Comparison of ENCODE assay signal across 9 cellular contexts in genomic region chr1:161529463-161530104, GRCh38. TPM values are rescaled to one million over a fixed set of nuclear protein-coding genes. Genes with fewer than 3 reads are reported as not detected.
DNase-seq lines count a peak whose midpoint lies in the region; ATAC-seq and TF ChIP-seq lines count a peak whose summit lies in the region.
"Not testable (repeated sequence)": the region's sequence is repeated elsewhere in the genome, so short reads cannot be mapped to it uniquely, and the experiment has no call there.
"Had no signal": no experiment of that assay in that cellular context is flagged by ENCODE, and none has a peak within 500 bp of the region (broad histone marks: within the 10 kb centered on the region; RNA-seq: fewer than 3 reads in every experiment).

No MANE protein-coding gene starts in this region.

- peak overlapping the region; percentile 96 for H3K4me3 ChIP-seq in CD8-positive, alpha-beta memory T cell (ENCODE audit: low read length)
- H3K4me3 ChIP-seq in HUES48 (ENCODE audit: low read depth, low read length), result peak overlapping the region; percentile 98
- peak overlapping the region; percentile 69 for H3K4me3 ChIP-seq in OCI-LY7 (ENCODE audit: low read depth, low read length, poor library complexity, severe bottlenecking)
- H3K4me3 ChIP-seq in right cardiac atrium (ENCODE audit: low read length), result peak overlapping the region; percentile 81

- not testable (repeated sequence) for H3K9me3 ChIP-seq in CD8-positive, alpha-beta memory T cell (ENCODE audit: low read length); HUES48 (ENCODE audit: control insufficient read depth, insufficient read depth, low read length); OCI-LY7 (ENCODE audit: low read length); right cardiac atrium (ENCODE audit: control insufficient read depth, low read length)

- intact Hi-C loops in OCI-LY7 (cut with micrococcal nuclease; ENCODE audit: unreplicated experiment); right cardiac atrium (cut with DNase I): not testable (repeated sequence)
- intact Hi-C loops in activated CD8-positive, alpha-beta T cell treated with anti-CD3 and anti-CD28 coated beads for 36 hours (cut with micrococcal nuclease), result loop anchor here (5.0 to 10.0 kb wide), 2 partner anchors 83 to 215 kb away; partner anchors contain the start of gene DUSP12

- not testable (repeated sequence) for H3K27me3 ChIP-seq in CD8-positive, alpha-beta memory T cell (ENCODE audit: insufficient read depth, low read length, poor library complexity, severe bottlenecking); right cardiac atrium (ENCODE audit: control insufficient read depth, insufficient read depth)
- H3K27me3 ChIP-seq in HUES48 (ENCODE audit: control insufficient read depth, insufficient read depth, low read length), result peaks cover 30% of the 10 kb centered on the region

- not testable (repeated sequence) for TF ChIP-seq CTCF in OCI-LY7 (conservative IDR thresholded peaks at IDR 0.05; ENCODE audit: low read length); activated CD8-positive, alpha-beta T cell treated with anti-CD3 and anti-CD28 coated beads for 36 hours (IDR thresholded peaks at IDR 0.05)

- H3K27ac ChIP-seq in CD8-positive, alpha-beta memory T cell (ENCODE audit: low read depth, low read length), result peak overlapping the region; percentile 76
- H3K27ac ChIP-seq in HUES48 (ENCODE audit: low read depth, low read length); OCI-LY7 (ENCODE audit: low read depth, low read length, poor library complexity, severe bottlenecking); right cardiac atrium (ENCODE audit: low read length): not testable (repeated sequence)

- not testable (repeated sequence) for H3K79me2 ChIP-seq in OCI-LY7 (ENCODE audit: insufficient read depth, low read depth, low read length)

- H3K9ac ChIP-seq in HUES48 (ENCODE audit: low read depth, low read length), result not testable (repeated sequence)

- not testable (repeated sequence) for H3K4me1 ChIP-seq in CD8-positive, alpha-beta memory T cell (ENCODE audit: insufficient read depth, low read length); OCI-LY7 (ENCODE audit: insufficient read depth, low read length, poor library complexity, severe bottlenecking); right cardiac atrium (ENCODE audit: control insufficient read depth, insufficient read depth, low read length)
- peaks cover 11% of the 10 kb centered on the region for H3K4me1 ChIP-seq in HUES48 (ENCODE audit: control insufficient read depth, insufficient read depth, low read length)

- not testable (repeated sequence) for ATAC-seq in activated CD8-positive, alpha-beta T cell treated with anti-CD3 and anti-CD28 coated beads for 36 hours; central memory CD8-positive, alpha-beta T cell (replicated peaks; ENCODE audit: extremely low read depth, poor library complexity, severe bottlenecking); natural killer cell treated with Interleukin-12 subunit alpha and Interleukin-12 subunit beta and Interleukin-15 and Interleukin-18, amount 100 ng/mL, for 72 hours; stimulated activated naive CD8-positive, alpha-beta T cell treated with anti-CD3 and anti-CD28 coated beads, Interleukin-15, amount 100 ng/mL, for 72 hours
- ATAC-seq in right cardiac atrium, result peak in 1 of 2 donors; percentile 2

- H3K27me3 Mint-ChIP-seq in CD8-positive, alpha-beta memory T cell, result peaks cover 0 to 14% of the 10 kb centered on the region in 2 donors
- H3K27me3 Mint-ChIP-seq in activated CD8-positive, alpha-beta T cell treated with anti-CD3 and anti-CD28 coated beads for 36 hours; natural killer cell treated with Interleukin-12 subunit alpha and Interleukin-12 subunit beta and Interleukin-15 and Interleukin-18, amount 100 ng/mL, for 72 hours: not testable (repeated sequence)
- peaks cover 12% of the 10 kb centered on the region for H3K27me3 Mint-ChIP-seq in central memory CD8-positive, alpha-beta T cell
- peaks cover 23% of the 10 kb centered on the region for H3K27me3 Mint-ChIP-seq in stimulated activated naive CD8-positive, alpha-beta T cell treated with anti-CD3 and anti-CD28 coated beads, Interleukin-15, amount 100 ng/mL, for 72 hours

- H3K36me3 ChIP-seq in CD8-positive, alpha-beta memory T cell (ENCODE audit: insufficient read depth, low read length); HUES48 (ENCODE audit: control insufficient read depth, insufficient read depth, low read length); OCI-LY7 (ENCODE audit: insufficient read depth, low read length): not testable (repeated sequence)

- peak overlapping the region; percentile 93 to 97 (median 95) for H3K4me3 Mint-ChIP-seq in CD8-positive, alpha-beta memory T cell
- H3K4me3 Mint-ChIP-seq in activated CD8-positive, alpha-beta T cell treated with anti-CD3 and anti-CD28 coated beads for 36 hours, result peak overlapping the region; percentile 88
- peak overlapping the region; percentile 93 for H3K4me3 Mint-ChIP-seq in central memory CD8-positive, alpha-beta T cell
- peak overlapping the region; percentile 87 for H3K4me3 Mint-ChIP-seq in natural killer cell treated with Interleukin-12 subunit alpha and Interleukin-12 subunit beta and Interleukin-15 and Interleukin-18, amount 100 ng/mL, for 72 hours
- H3K4me3 Mint-ChIP-seq in stimulated activated naive CD8-positive, alpha-beta T cell treated with anti-CD3 and anti-CD28 coated beads, Interleukin-15, amount 100 ng/mL, for 72 hours, result peak overlapping the region; percentile 82 to 92

- POLR2A ChIA-PET in CD8-positive, alpha-beta memory T cell (lab: Charles Lee); OCI-LY7 (lab: Charles Lee); activated CD8-positive, alpha-beta T cell treated with anti-CD3 and anti-CD28 coated beads for 36 hours (lab: Charles Lee): not testable (repeated sequence)

- not testable (repeated sequence) for DNase-seq in CD8-positive, alpha-beta memory T cell; OCI-LY7 (ENCODE audit: low spot score); activated CD8-positive, alpha-beta T cell treated with anti-CD3 and anti-CD28 coated beads for 36 hours; central memory CD8-positive, alpha-beta T cell (ENCODE audit: low spot score in 2 of 2); natural killer cell treated with Interleukin-12 subunit alpha and Interleukin-12 subunit beta and Interleukin-15 and Interleukin-18, amount 100 ng/mL, for 72 hours (ENCODE audit: low spot score); stimulated activated naive CD8-positive, alpha-beta T cell treated with anti-CD3 and anti-CD28 coated beads, Interleukin-15, amount 100 ng/mL, for 72 hours
- DNase-seq in right cardiac atrium, result peak in 1 of 3 donors; percentile 35

- not testable (repeated sequence) for H4K20me1 ChIP-seq in OCI-LY7 (ENCODE audit: insufficient read depth, low read length)

- 39% methylated on average over 19 of the region's 19 CpGs for WGBS in right cardiac atrium

- peak overlapping the region in 6 of 8 donors; percentile 93 to 100 (median 94) for H3K27ac Mint-ChIP-seq in CD8-positive, alpha-beta memory T cell
- peak overlapping the region; percentile 92 for H3K27ac Mint-ChIP-seq in activated CD8-positive, alpha-beta T cell treated with anti-CD3 and anti-CD28 coated beads for 36 hours
- H3K27ac Mint-ChIP-seq in central memory CD8-positive, alpha-beta T cell (ENCODE audit: low read depth), result peak overlapping the region; percentile 100
- H3K27ac Mint-ChIP-seq in natural killer cell treated with Interleukin-12 subunit alpha and Interleukin-12 subunit beta and Interleukin-15 and Interleukin-18, amount 100 ng/mL, for 72 hours, result peak overlapping the region; percentile 99
- H3K27ac Mint-ChIP-seq in stimulated activated naive CD8-positive, alpha-beta T cell treated with anti-CD3 and anti-CD28 coated beads, Interleukin-15, amount 100 ng/mL, for 72 hours, result peak overlapping the region in 1 of 2 donors; percentile 100

- CTCF ChIA-PET in CD8-positive, alpha-beta memory T cell (lab: Charles Lee); OCI-LY7 (lab: Charles Lee; ENCODE audit: unreplicated experiment); activated CD8-positive, alpha-beta T cell treated with anti-CD3 and anti-CD28 coated beads for 36 hours (lab: Charles Lee): not testable (repeated sequence)

- peaks cover 19 to 32% (median 20%) of the 10 kb centered on the region in 3 donors for H3K4me1 Mint-ChIP-seq in CD8-positive, alpha-beta memory T cell
- H3K4me1 Mint-ChIP-seq in activated CD8-positive, alpha-beta T cell treated with anti-CD3 and anti-CD28 coated beads for 36 hours (ENCODE audit: low read depth), result peaks cover 16% of the 10 kb centered on the region
- peaks cover 22% of the 10 kb centered on the region for H3K4me1 Mint-ChIP-seq in central memory CD8-positive, alpha-beta T cell
- H3K4me1 Mint-ChIP-seq in natural killer cell treated with Interleukin-12 subunit alpha and Interleukin-12 subunit beta and Interleukin-15 and Interleukin-18, amount 100 ng/mL, for 72 hours (ENCODE audit: low read depth in 2 of 2), result peaks cover 33 to 36% of the 10 kb centered on the region in 2 donors
- peaks cover 38% of the 10 kb centered on the region for H3K4me1 Mint-ChIP-seq in stimulated activated naive CD8-positive, alpha-beta T cell treated with anti-CD3 and anti-CD28 coated beads, Interleukin-15, amount 100 ng/mL, for 72 hours

- H3K9me2 ChIP-seq in OCI-LY7 (ENCODE audit: insufficient read depth, low read length), result not testable (repeated sequence)

- peak overlapping the region; percentile 76 for H3K4me2 ChIP-seq in OCI-LY7 (ENCODE audit: low read length)

- H3K36me3 Mint-ChIP-seq in CD8-positive, alpha-beta memory T cell, result peaks cover 0 to 13% (median 0%) of the 10 kb centered on the region in 3 donors
- H3K36me3 Mint-ChIP-seq in activated CD8-positive, alpha-beta T cell treated with anti-CD3 and anti-CD28 coated beads for 36 hours (ENCODE audit: low read depth); natural killer cell treated with Interleukin-12 subunit alpha and Interleukin-12 subunit beta and Interleukin-15 and Interleukin-18, amount 100 ng/mL, for 72 hours: not testable (repeated sequence)
- peaks cover 19% of the 10 kb centered on the region for H3K36me3 Mint-ChIP-seq in central memory CD8-positive, alpha-beta T cell (ENCODE audit: insufficient read depth)

- H2AFZ ChIP-seq in OCI-LY7 (ENCODE audit: low read length), result not testable (repeated sequence)

- BruUV-seq in OCI-LY7 (replicated peaks; lab: Mats Ljungman, UMichigan), result not testable (repeated sequence)

- not testable (repeated sequence) for H3K9me3 Mint-ChIP-seq in CD8-positive, alpha-beta memory T cell; activated CD8-positive, alpha-beta T cell treated with anti-CD3 and anti-CD28 coated beads for 36 hours; central memory CD8-positive, alpha-beta T cell; natural killer cell treated with Interleukin-12 subunit alpha and Interleukin-12 subunit beta and Interleukin-15 and Interleukin-18, amount 100 ng/mL, for 72 hours; stimulated activated naive CD8-positive, alpha-beta T cell treated with anti-CD3 and anti-CD28 coated beads, Interleukin-15, amount 100 ng/mL, for 72 hours

RNA-seq across cellular contexts. Expression of gene HSPA6, which starts 5.2 kb away (rescaled TPM):
- total RNA-seq in CD8-positive, alpha-beta memory T cell, result 1 to 10 TPM in 1 of 2 experiments, under 1 TPM in 1; 0.90 to 1.3 TPM
- 1.4 TPM for polyA plus RNA-seq in CD8-positive, alpha-beta memory T cell
- total RNA-seq in OCI-LY7 (2014; rRNA removed; shearing (Covaris generic)), result not detected in 2 replicates
- total RNA-seq in OCI-LY7 (2022) (0.13 TPM in 1 of 2 replicates, not detected in the other), right cardiac atrium (1 to 10 TPM in 3 of 4 donors, under 1 TPM in 1; 0.71 to 3.0 (median 2.1) TPM)
- total RNA-seq in activated CD8-positive, alpha-beta T cell treated with anti-CD3 and anti-CD28 coated beads for 36 hours, result under 1 TPM; 0.36 to 0.45 TPM
- polyA plus RNA-seq in right cardiac atrium, result 0.75 TPM
- total RNA-seq in natural killer cell treated with Interleukin-12 subunit alpha and Interleukin-12 subunit beta and Interleukin-15 and Interleukin-18, amount 100 ng/mL, for 72 hours, result 1 to 10 TPM; 3.3 to 5.9 TPM
- total RNA-seq: myocyte had no signal

RNA-seq across cellular contexts. Expression of gene FCGR3A, which starts 20.0 kb away (rescaled TPM):
- total RNA-seq in CD8-positive, alpha-beta memory T cell, result 1 to 10 TPM in 1 of 2 experiments, under 1 TPM in 1; 0.58 to 1.1 TPM
- polyA plus RNA-seq in CD8-positive, alpha-beta memory T cell, result 44.6 TPM
- total RNA-seq in OCI-LY7 (2014; rRNA removed; shearing (Covaris generic)), result not detected in 2 replicates
- total RNA-seq in OCI-LY7 (2022) (not detected in 2 replicates), right cardiac atrium (10 to 100 TPM; 42.7 to 73.9 (median 69.1) TPM)
- total RNA-seq in activated CD8-positive, alpha-beta T cell treated with anti-CD3 and anti-CD28 coated beads for 36 hours, result under 1 TPM; 0.27 to 0.36 TPM
- 14.6 TPM for polyA plus RNA-seq in right cardiac atrium
- 100 to 1,000 TPM in 1 of 2 donors, 10 to 100 TPM in 1; 34.5 to 150 TPM for total RNA-seq in natural killer cell treated with Interleukin-12 subunit alpha and Interleukin-12 subunit beta and Interleukin-15 and Interleukin-18, amount 100 ng/mL, for 72 hours
- total RNA-seq: myocyte had no signal

RNA-seq across cellular contexts. Expression of gene FCGR2A, which starts 24.3 kb away (rescaled TPM):
- total RNA-seq in CD8-positive, alpha-beta memory T cell, result under 1 TPM; 0.46 to 0.82 TPM
- polyA plus RNA-seq in CD8-positive, alpha-beta memory T cell, result not detected
- total RNA-seq in OCI-LY7 (2014; rRNA removed; shearing (Covaris generic)), result 1.1 and 1.4 TPM in 2 replicates
- total RNA-seq in OCI-LY7 (2022) (0.42 and 0.53 TPM in 2 replicates), right cardiac atrium (10 to 100 TPM; 10.3 to 29.5 (median 19.7) TPM)
- not detected for total RNA-seq in activated CD8-positive, alpha-beta T cell treated with anti-CD3 and anti-CD28 coated beads for 36 hours
- polyA plus RNA-seq in right cardiac atrium, result 5.7 TPM
- total RNA-seq in natural killer cell treated with Interleukin-12 subunit alpha and Interleukin-12 subunit beta and Interleukin-15 and Interleukin-18, amount 100 ng/mL, for 72 hours, result 1 to 10 TPM in 1 of 2 donors, under 1 TPM in 1; 0.86 to 1.5 TPM
- total RNA-seq: myocyte had no signal

Comparison
In these comparisons a context has a peak if more than half of its experiments do, and no peak if none do; other contexts are left out.
1. RNA of gene FCGR3A, which starts 20.0 kb away (total RNA-seq): 34.5 to 150 TPM in natural killer cell treated with Interleukin-12 subunit alpha and Interleukin-12 subunit beta and Interleukin-15 and Interleukin-18, amount 100 ng/mL, for 72 hours and 42.7 to 73.9 TPM in right cardiac atrium; 0.58 to 1.1 TPM in CD8-positive, alpha-beta memory T cell, 0.27 to 0.36 TPM in activated CD8-positive, alpha-beta T cell treated with anti-CD3 and anti-CD28 coated beads for 36 hours and not detected in OCI-LY7; every median in the first group is over 10 times any median in the second.
2. RNA of gene FCGR2A, which starts 24.3 kb away (total RNA-seq): 10.3 to 29.5 TPM in right cardiac atrium; 0.86 to 1.5 TPM in natural killer cell treated with Interleukin-12 subunit alpha and Interleukin-12 subunit beta and Interleukin-15 and Interleukin-18, amount 100 ng/mL, for 72 hours, 0.42 to 1.4 TPM in OCI-LY7, 0.46 to 0.82 TPM in CD8-positive, alpha-beta memory T cell and not detected in activated CD8-positive, alpha-beta T cell treated with anti-CD3 and anti-CD28 coated beads for 36 hours; every median in the first group is over 4 times any median in the second.
3. Peak in every context shown above with its lines, with median percentiles within 50 percentile points of each other: H3K4me3 ChIP-seq and H3K4me3 Mint-ChIP-seq.